ENCODE assay signal across 8 cellular contexts in the genomic region with DNA sequence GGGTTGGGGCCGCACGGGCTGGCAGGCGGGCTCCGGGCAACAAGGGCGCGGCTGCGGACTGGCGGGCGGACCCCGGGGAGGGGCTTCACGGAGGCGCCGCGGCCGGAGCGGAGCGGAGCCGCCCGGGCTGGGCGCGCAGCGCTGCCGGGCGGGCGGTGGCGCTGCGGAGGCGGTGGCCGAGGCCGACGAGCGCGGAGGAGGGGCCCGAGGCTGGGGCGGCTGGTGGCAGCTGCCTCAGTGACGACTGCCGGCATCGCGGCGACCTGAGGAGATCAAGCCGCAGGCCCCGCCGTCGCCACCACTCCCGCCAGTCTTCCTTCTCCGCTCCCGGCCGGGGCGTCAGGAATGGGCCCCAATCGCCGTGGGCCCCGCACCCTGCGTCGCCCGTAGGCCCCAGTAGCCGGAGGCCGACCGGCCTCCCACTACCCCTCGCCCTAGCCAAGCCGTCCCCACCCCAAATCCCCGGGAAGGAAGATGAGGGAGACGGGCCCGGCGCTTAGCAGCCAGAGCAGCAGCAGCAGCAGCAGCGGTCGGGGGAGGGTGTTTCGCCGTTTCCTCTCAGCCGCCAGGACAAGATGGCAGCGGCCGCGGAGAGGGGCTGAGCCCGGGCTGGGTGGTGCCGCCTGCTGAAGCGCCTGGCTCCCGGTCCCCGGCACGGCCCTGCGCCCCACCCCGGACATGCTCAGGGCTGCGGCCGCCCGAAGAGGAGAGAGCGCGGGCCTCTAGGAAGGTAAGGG. TPM values are rescaled to one million over a fixed set of nuclear protein-coding genes. Genes with fewer than 3 reads are reported as not detected.
DNase-seq lines count a peak whose midpoint lies in the region; ATAC-seq lines count a peak whose summit lies in the region.

A gene (plus strand): TSS at position 222 of the 737 bp plus-strand sequence.

- DNase-seq in CD1c-positive myeloid dendritic cell (ENCODE audit: extremely low spot score), result peak; percentile 91
- peak; percentile 88 for DNase-seq in NCI-H748 (lab: John Stamatoyannopoulos, UW; ENCODE audit: unreplicated experiment)
- peak; percentile 40 to 61 for DNase-seq in activated CD8-positive, alpha-beta memory T cell treated with anti-CD3 and anti-CD28 coated beads for 1 hour (ENCODE audit: extremely low read depth in 1 of 2, low read depth in 1 of 2)
- DNase-seq in effector CD4-positive, alpha-beta T cell, result peak; percentile 63
- DNase-seq in lung microvascular endothelial cell (ENCODE audit: low read depth in 2 of 2), result peak; percentile 82 to 88
- peak; percentile 37 to 59 (median 40) for DNase-seq in stimulated activated CD4-positive, alpha-beta T cell treated with anti-CD3 and anti-CD28 coated beads, TNF-alpha, amount 100 ng/mL, for 4 hours (ENCODE audit: low read depth in 3 of 3)

- ATAC-seq in GM19328 (IDR thresholded peaks at IDR 0.05; ENCODE audit: unreplicated experiment), result peak; percentile 80
- peak; percentile 51 for ATAC-seq in HG03469 (IDR thresholded peaks at IDR 0.05; ENCODE audit: unreplicated experiment)

RNA-seq across cellular contexts. Expression of the gene that starts here (rescaled TPM):
- total RNA-seq in lung microvascular endothelial cell, result 45.1 and 107 TPM in 2 replicates

Comparison
In these comparisons a context has a peak if more than half of its experiments do, and no peak if none do; other contexts are left out.
1. Peak in every context shown above with its lines: DNase-seq and ATAC-seq.
2. DNase-seq: peak in every context shown above with its lines; median percentile 91 in CD1c-positive myeloid dendritic cell; 88 in NCI-H748; 85 in lung microvascular endothelial cell; 63 in effector CD4-positive, alpha-beta T cell; 50 in activated CD8-positive, alpha-beta memory T cell treated with anti-CD3 and anti-CD28 coated beads for 1 hour; 40 in stimulated activated CD4-positive, alpha-beta T cell treated with anti-CD3 and anti-CD28 coated beads, TNF-alpha, amount 100 ng/mL, for 4 hours.